In the genomic region with DNA sequence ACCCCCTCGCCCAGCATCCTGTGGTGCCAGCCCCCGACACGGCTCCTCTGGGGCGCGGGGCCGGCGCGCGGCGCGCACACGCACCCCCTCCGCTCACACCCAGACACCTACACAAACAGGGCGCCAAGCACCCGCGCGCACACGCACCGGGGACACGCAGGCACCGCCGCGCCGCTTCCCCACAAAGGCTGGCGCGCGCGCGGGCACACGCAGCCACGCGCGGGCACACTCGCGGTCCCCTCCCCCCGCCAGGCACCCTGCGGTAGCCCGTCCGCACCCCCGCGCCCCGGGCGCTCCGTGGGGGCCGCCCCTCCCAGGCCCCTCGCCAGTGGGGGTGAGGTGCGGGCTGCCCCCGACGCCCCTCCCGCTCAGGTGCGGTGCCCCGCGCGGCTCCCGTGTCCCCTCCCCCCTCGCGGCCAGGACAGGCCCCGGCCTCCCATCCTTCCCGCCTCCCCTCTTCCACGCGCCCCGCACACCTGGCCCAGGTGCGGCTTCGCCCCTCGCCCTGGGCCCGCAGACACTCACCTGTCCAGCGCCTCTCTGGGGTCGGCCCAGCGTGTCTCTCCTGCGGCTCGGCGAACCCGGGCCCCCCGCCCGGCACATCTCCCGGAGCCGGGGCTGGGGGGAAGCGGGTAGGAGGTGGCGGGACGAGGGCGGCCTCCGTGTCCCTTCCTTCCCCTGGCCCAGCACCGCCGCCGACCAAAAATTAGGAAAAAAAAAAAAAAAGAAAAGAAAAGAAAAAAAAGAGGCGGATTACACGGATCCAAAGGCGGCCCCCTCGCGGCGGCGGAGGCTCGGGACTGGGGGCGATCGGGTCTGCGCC, we compare ENCODE assay signal across 8 cellular contexts. TPM values are rescaled to one million over a fixed set of nuclear protein-coding genes. Genes with fewer than 3 reads are reported as not detected.
DNase-seq lines count a peak whose midpoint lies in the region; ATAC-seq and TF ChIP-seq lines count a peak whose summit lies in the region.
"Not testable (repeated sequence)": the region's sequence is repeated elsewhere in the genome, so short reads cannot be mapped to it uniquely, and the experiment has no call there.

A gene (minus strand): TSS at position 710 of the 823 bp plus-strand sequence. CDS start 22,567 bp downstream, outside the sequence.

- not testable (repeated sequence) for TF ChIP-seq EP300 in sigmoid colon (IDR thresholded peaks at IDR 0.05)

- not testable (repeated sequence) for H3K9me3 Mint-ChIP-seq in activated CD8-positive, alpha-beta memory T cell treated with anti-CD3 and anti-CD28 coated beads, Interleukin-2, amount 10 ng/mL, durations not matched to agents 7 days and 5 days (ENCODE audit: low read depth)

- WGBS in heart left ventricle, 4 donors, result 0 to 1% (median 1%) methylated on average over 33 to 96 of the region's 96 CpGs
- 1% methylated on average over 96 of the region's 96 CpGs for WGBS in sigmoid colon, 2 donors

- H3K27me3 Mint-ChIP-seq in activated CD8-positive, alpha-beta memory T cell treated with anti-CD3 and anti-CD28 coated beads, Interleukin-2, amount 10 ng/mL, durations not matched to agents 7 days and 5 days, result peaks cover 48% of the 10 kb centered on the region

- peaks cover 0 to 14% (median 6%) of the 10 kb centered on the region in 9 donors for H3K27me3 ChIP-seq in heart left ventricle
- not testable (repeated sequence) for H3K27me3 ChIP-seq in sigmoid colon, uterus

- peaks cover 17% of the 10 kb centered on the region for H3K4me1 Mint-ChIP-seq in activated CD8-positive, alpha-beta memory T cell treated with anti-CD3 and anti-CD28 coated beads, Interleukin-2, amount 10 ng/mL, durations not matched to agents 7 days and 5 days

- H3K4me1 ChIP-seq in heart left ventricle, result peaks cover 0 to 25% (median 4%) of the 10 kb centered on the region in 12 donors
- not testable (repeated sequence) for H3K4me1 ChIP-seq in mucosa of descending colon (ENCODE audit: low read depth); uterus
- H3K4me1 ChIP-seq in sigmoid colon, result peaks cover 10 to 39% (median 26%) of the 10 kb centered on the region in 4 donors

- in situ Hi-C loops in G401 (cut with HindIII; ENCODE audit: low sequenced_read_pairs), result not testable (repeated sequence)

- H3K27ac ChIP-seq in caudate nucleus (ENCODE audit: low read depth, low read length), result peak within 1 kb of the TSS; percentile 16
- peak within 1 kb of the TSS in 11 of 12 donors; percentile 42 to 81 (median 68) for H3K27ac ChIP-seq in heart left ventricle
- H3K27ac ChIP-seq in sigmoid colon, result peak within 1 kb of the TSS; percentile 72 to 80 (median 78)
- peak within 1 kb of the TSS; percentile 79 to 82 for H3K27ac ChIP-seq in uterus

- H3K36me3 Mint-ChIP-seq in activated CD8-positive, alpha-beta memory T cell treated with anti-CD3 and anti-CD28 coated beads, Interleukin-2, amount 10 ng/mL, durations not matched to agents 7 days and 5 days, result not testable (repeated sequence)

- H3K4me3 Mint-ChIP-seq in activated CD8-positive, alpha-beta memory T cell treated with anti-CD3 and anti-CD28 coated beads, Interleukin-2, amount 10 ng/mL, durations not matched to agents 7 days and 5 days, result peak within 1 kb of the TSS; percentile 79

- ATAC-seq in activated CD8-positive, alpha-beta memory T cell treated with anti-CD3 and anti-CD28 coated beads, Interleukin-2, amount 10 ng/mL, durations not matched to agents 7 days and 5 days; heart left ventricle; mucosa of descending colon: not testable (repeated sequence)

- H3K27ac Mint-ChIP-seq in activated CD8-positive, alpha-beta memory T cell treated with anti-CD3 and anti-CD28 coated beads, Interleukin-2, amount 10 ng/mL, durations not matched to agents 7 days and 5 days, result peak within 1 kb of the TSS; percentile 73

- CTCF ChIA-PET in activated CD8-positive, alpha-beta memory T cell treated with anti-CD3 and anti-CD28 coated beads, Interleukin-2, amount 10 ng/mL, durations not matched to agents 7 days and 5 days (lab: Charles Lee), result not testable (repeated sequence)

- not testable (repeated sequence) for H3K36me3 ChIP-seq in heart left ventricle; mucosa of descending colon (ENCODE audit: low read depth); sigmoid colon; uterus

- H3K4me3 ChIP-seq in heart left ventricle (peak within 1 kb of the TSS; percentile 43 to 83 (median 62)), mucosa of descending colon (peak within 1 kb of the TSS; percentile 14), sigmoid colon (peak within 1 kb of the TSS; percentile 81 to 90 (median 86)), uterus (peak within 1 kb of the TSS; percentile 69 to 95)

- H3K9me3 ChIP-seq in heart left ventricle, mucosa of descending colon, sigmoid colon, uterus: not testable (repeated sequence)

- DNase-seq in G401 (ENCODE audit: low spot score), result peak; percentile 52
- DNase-seq in NCI-H2171 treated with DMSO at 0.1 percent for 48 hours (lab: John Stamatoyannopoulos, UW), result peak; percentile 12
- DNase-seq in activated CD8-positive, alpha-beta memory T cell treated with anti-CD3 and anti-CD28 coated beads, Interleukin-2, amount 10 ng/mL, durations not matched to agents 7 days and 5 days; heart left ventricle; sigmoid colon; uterus: not testable (repeated sequence)
- DNase-seq in caudate nucleus (lab: John Stamatoyannopoulos, UW), result peak in 36 of 61 donors; percentile 14 to 75 (median 40)
- peak in 1 of 3 donors; percentile 56 for DNase-seq in mucosa of descending colon

- not testable (repeated sequence) for TF ChIP-seq CTCF in heart left ventricle (IDR thresholded peaks at IDR 0.05); mucosa of descending colon (IDR thresholded peaks at IDR 0.05); sigmoid colon (IDR thresholded peaks at IDR 0.05); uterus (IDR thresholded peaks at IDR 0.05)

- intact Hi-C loops in heart left ventricle (cut with DNase I), result loop anchor here in 3 of 10 donors (5.0 to 10.0 kb wide), 2 partner anchors 58 to 139 kb away; no protein-coding TSS in a partner anchor
- intact Hi-C loops in mucosa of descending colon (cut with DNase I, micrococcal nuclease); uterus (cut with DNase I; ENCODE audit: low total_unique reads): not testable (repeated sequence)
- intact Hi-C loops in sigmoid colon (cut with DNase I), result loop anchor here (2.0 to 10.0 kb wide), 2 partner anchors 57 to 199 kb away; no protein-coding TSS in a partner anchor

- not testable (repeated sequence) for TF ChIP-seq POLR2A in heart left ventricle (IDR thresholded peaks at IDR 0.05); sigmoid colon (IDR thresholded peaks at IDR 0.05)
- TF ChIP-seq POLR2A in uterus (IDR thresholded peaks at IDR 0.05), result peak in 1 of 2 donors; percentile 26

RNA-seq across cellular contexts. Expression of the gene that starts here (rescaled TPM):
- total RNA-seq in G401 (2014; rRNA removed; shearing (Covaris generic)), result 18.5 and 20.5 TPM in 2 replicates
- total RNA-seq in activated CD8-positive, alpha-beta memory T cell treated with anti-CD3 and anti-CD28 coated beads, Interleukin-2, amount 10 ng/mL, durations not matched to agents 7 days and 5 days, result 1 to 10 TPM; 3.7 to 4.3 TPM
- total RNA-seq in heart left ventricle (10 to 100 TPM; 10.1 to 29.4 (median 14.4) TPM), mucosa of descending colon (10 to 100 TPM; 29.2 to 54.6 (median 35.8) TPM), sigmoid colon (10 to 100 TPM; 11.1 to 37.5 (median 19.1) TPM), uterus (10 to 100 TPM in 2 of 4 donors, 1 to 10 TPM in 2; 2.4 to 64.0 (median 20.7) TPM)
- polyA plus RNA-seq in heart left ventricle (10 to 100 TPM; 11.5 to 12.8 TPM), sigmoid colon (10 to 100 TPM in 1 of 3 donors, 1 to 10 TPM in 2; 3.0 to 28.8 (median 4.6) TPM)

Comparison
In these comparisons a context has a peak if more than half of its experiments do, and no peak if none do; other contexts are left out.
1. H3K27ac ChIP-seq: peak in every context shown above with its lines; median percentile 80 in uterus; 78 in sigmoid colon; 68 in heart left ventricle; 16 in caudate nucleus.
2. H3K4me3 ChIP-seq: peak in every context shown above with its lines; median percentile 86 in sigmoid colon; 82 in uterus; 62 in heart left ventricle; 14 in mucosa of descending colon.